8 cellular contexts compared by ENCODE assay signal in genomic region chr17:57384219-57384618, GRCh38.
"Had no signal": no experiment of that assay in that cellular context is flagged by ENCODE, and none has a peak within 500 bp of the region (broad histone marks: within the 10 kb centered on the region; RNA-seq: fewer than 3 reads in every experiment).

No MANE protein-coding gene starts in this region.

- H3K4me3 ChIP-seq: GM23338, K562 had no signal

- ATAC-seq: GM23338, K562 had no signal

- H3K27ac Mint-ChIP-seq: GM23338 had no signal

- H3K4me3 Mint-ChIP-seq: GM23338, H9 had no signal

- FAIRE-seq: H1, H54, HTR-8/SVneo, K562 had no signal

- DNase-seq: H9, HCEC 1CT, IMR-90 had no signal

- H3K4me2 ChIP-seq: GM23338 had no signal

- H2AFZ ChIP-seq: GM23338 had no signal
